1 cellular context compared by ENCODE assay signal in genomic region chr5:150600951-150601773, GRCh38.
TF ChIP-seq lines count a peak whose summit lies in the region.

No MANE protein-coding gene starts in this region.

TF ChIP-seq in SK-N-SH treated with all-trans-retinoic acid at 6 μM for 48 hours, 23 proteins besides CTCF, POLR2A, EP300 and RAD21 (continued from another document):
- TF ChIP-seq PPARA (CRISPR knock-in tag; IDR thresholded peaks at IDR 0.05; ENCODE audit: borderline replicate concordance) (no peak), ESRRG (CRISPR knock-in tag; IDR thresholded peaks at IDR 0.05) (no peak), RARB (CRISPR knock-in tag; IDR thresholded peaks at IDR 0.05) (no peak)
- TF ChIP-seq, protein P1, sequence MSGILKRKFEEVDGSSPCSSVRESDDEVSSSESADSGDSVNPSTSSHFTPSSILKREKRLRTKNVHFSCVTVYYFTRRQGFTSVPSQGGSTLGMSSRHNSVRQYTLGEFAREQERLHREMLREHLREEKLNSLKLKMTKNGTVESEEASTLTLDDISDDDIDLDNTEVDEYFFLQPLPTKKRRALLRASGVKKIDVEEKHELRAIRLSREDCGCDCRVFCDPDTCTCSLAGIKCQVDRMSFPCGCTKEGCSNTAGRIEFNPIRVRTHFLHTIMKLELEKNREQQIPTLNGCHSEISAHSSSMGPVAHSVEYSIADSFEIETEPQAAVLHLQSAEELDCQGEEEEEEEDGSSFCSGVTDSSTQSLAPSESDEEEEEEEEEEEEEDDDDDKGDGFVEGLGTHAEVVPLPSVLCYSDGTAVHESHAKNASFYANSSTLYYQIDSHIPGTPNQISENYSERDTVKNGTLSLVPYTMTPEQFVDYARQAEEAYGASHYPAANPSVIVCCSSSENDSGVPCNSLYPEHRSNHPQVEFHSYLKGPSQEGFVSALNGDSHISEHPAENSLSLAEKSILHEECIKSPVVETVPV (CRISPR knock-in tag; IDR thresholded peaks at IDR 0.05) = 0 out of 2 replicates have a peak, but pooled peaks have one; percentile 24
